1 cellular context compared by ENCODE assay signal in the genomic region with DNA sequence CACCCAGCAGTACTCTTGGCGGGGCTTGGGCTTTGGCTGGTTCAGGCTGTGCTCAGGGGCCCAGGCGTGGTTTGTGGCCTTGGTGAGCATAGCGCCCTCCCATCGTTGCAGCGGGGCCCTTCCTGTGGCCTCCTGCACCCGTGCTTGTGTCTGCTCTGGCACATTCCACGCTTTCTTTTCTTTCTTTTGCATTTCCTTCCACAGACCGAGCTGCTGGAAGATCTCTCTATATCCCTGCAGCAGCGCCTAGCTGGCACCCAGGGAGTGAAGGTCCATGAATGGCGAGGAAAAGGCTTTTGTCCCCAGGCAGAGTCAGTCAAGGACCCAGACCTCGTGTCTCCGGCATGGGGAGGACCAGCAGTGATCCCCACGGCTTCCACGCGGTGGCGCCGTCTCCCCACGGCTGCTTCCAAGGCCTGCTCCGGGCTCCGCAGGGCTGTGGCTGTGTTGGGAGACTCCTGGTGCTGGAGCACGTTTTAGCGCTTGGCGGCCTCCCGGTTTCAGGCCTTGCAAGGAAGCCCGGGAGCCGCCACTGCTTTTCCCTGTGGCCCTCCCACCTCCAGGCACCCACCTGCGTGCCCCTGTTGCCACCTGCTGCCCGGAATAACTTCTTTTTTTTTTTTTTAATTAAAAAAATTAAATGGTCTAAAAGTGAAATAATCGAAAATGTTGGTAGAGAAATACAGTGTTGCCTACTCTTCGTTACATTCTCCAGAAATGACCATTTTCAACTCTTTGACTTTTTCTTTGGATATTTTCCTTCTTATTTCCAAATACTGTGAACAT.
TF ChIP-seq lines count a peak whose summit lies in the region.

No MANE protein-coding gene starts in this region.

TF ChIP-seq in K562, 482 proteins besides CTCF, POLR2A, EP300 and RAD21 (continued from another document and continues in another):
- TF ChIP-seq, protein P1, sequence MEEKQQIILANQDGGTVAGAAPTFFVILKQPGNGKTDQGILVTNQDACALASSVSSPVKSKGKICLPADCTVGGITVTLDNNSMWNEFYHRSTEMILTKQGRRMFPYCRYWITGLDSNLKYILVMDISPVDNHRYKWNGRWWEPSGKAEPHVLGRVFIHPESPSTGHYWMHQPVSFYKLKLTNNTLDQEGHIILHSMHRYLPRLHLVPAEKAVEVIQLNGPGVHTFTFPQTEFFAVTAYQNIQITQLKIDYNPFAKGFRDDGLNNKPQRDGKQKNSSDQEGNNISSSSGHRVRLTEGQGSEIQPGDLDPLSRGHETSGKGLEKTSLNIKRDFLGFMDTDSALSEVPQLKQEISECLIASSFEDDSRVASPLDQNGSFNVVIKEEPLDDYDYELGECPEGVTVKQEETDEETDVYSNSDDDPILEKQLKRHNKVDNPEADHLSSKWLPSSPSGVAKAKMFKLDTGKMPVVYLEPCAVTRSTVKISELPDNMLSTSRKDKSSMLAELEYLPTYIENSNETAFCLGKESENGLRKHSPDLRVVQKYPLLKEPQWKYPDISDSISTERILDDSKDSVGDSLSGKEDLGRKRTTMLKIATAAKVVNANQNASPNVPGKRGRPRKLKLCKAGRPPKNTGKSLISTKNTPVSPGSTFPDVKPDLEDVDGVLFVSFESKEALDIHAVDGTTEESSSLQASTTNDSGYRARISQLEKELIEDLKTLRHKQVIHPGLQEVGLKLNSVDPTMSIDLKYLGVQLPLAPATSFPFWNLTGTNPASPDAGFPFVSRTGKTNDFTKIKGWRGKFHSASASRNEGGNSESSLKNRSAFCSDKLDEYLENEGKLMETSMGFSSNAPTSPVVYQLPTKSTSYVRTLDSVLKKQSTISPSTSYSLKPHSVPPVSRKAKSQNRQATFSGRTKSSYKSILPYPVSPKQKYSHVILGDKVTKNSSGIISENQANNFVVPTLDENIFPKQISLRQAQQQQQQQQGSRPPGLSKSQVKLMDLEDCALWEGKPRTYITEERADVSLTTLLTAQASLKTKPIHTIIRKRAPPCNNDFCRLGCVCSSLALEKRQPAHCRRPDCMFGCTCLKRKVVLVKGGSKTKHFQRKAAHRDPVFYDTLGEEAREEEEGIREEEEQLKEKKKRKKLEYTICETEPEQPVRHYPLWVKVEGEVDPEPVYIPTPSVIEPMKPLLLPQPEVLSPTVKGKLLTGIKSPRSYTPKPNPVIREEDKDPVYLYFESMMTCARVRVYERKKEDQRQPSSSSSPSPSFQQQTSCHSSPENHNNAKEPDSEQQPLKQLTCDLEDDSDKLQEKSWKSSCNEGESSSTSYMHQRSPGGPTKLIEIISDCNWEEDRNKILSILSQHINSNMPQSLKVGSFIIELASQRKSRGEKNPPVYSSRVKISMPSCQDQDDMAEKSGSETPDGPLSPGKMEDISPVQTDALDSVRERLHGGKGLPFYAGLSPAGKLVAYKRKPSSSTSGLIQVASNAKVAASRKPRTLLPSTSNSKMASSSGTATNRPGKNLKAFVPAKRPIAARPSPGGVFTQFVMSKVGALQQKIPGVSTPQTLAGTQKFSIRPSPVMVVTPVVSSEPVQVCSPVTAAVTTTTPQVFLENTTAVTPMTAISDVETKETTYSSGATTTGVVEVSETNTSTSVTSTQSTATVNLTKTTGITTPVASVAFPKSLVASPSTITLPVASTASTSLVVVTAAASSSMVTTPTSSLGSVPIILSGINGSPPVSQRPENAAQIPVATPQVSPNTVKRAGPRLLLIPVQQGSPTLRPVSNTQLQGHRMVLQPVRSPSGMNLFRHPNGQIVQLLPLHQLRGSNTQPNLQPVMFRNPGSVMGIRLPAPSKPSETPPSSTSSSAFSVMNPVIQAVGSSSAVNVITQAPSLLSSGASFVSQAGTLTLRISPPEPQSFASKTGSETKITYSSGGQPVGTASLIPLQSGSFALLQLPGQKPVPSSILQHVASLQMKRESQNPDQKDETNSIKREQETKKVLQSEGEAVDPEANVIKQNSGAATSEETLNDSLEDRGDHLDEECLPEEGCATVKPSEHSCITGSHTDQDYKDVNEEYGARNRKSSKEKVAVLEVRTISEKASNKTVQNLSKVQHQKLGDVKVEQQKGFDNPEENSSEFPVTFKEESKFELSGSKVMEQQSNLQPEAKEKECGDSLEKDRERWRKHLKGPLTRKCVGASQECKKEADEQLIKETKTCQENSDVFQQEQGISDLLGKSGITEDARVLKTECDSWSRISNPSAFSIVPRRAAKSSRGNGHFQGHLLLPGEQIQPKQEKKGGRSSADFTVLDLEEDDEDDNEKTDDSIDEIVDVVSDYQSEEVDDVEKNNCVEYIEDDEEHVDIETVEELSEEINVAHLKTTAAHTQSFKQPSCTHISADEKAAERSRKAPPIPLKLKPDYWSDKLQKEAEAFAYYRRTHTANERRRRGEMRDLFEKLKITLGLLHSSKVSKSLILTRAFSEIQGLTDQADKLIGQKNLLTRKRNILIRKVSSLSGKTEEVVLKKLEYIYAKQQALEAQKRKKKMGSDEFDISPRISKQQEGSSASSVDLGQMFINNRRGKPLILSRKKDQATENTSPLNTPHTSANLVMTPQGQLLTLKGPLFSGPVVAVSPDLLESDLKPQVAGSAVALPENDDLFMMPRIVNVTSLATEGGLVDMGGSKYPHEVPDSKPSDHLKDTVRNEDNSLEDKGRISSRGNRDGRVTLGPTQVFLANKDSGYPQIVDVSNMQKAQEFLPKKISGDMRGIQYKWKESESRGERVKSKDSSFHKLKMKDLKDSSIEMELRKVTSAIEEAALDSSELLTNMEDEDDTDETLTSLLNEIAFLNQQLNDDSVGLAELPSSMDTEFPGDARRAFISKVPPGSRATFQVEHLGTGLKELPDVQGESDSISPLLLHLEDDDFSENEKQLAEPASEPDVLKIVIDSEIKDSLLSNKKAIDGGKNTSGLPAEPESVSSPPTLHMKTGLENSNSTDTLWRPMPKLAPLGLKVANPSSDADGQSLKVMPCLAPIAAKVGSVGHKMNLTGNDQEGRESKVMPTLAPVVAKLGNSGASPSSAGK (IDR thresholded peaks at IDR 0.05): peak; percentile 83
- TF ChIP-seq ZZZ3 (IDR thresholded peaks at IDR 0.05) (no peak), STAG1 (CRISPR knock-in tag; IDR thresholded peaks at IDR 0.05; ENCODE audit: borderline replicate concordance) (peak; percentile 68; the same call in 1 of the 2 replicates), ZFPM2 (CRISPR knock-in tag; IDR thresholded peaks at IDR 0.05) (no peak), CREM (IDR thresholded peaks at IDR 0.05; ENCODE audit: low read depth) (peak; percentile 34; the same call in 1 of the 2 replicates), L3MBTL2 (IDR thresholded peaks at IDR 0.05) (peak; percentile 69; the same call in 1 of the 2 replicates), ZBTB33 (CRISPR knock-in tag; IDR thresholded peaks at IDR 0.05) (peak; percentile 88), MYC (IDR thresholded peaks at IDR 0.05; ENCODE audit: low read depth, low read length) (peak; percentile 85; the same call in 1 of the 2 replicates), MYC (CRISPR knock-in tag; IDR thresholded peaks at IDR 0.05; ENCODE audit: borderline replicate concordance, low read depth) (no peak), MXD1 (CRISPR knock-in tag; IDR thresholded peaks at IDR 0.05; ENCODE audit: borderline replicate concordance, poor library complexity, severe bottlenecking) (no peak), NEUROD1 (IDR thresholded peaks at IDR 0.05; ENCODE audit: borderline replicate concordance, low read depth, low read length, partially characterized antibody) (no peak), ZKSCAN8 (CRISPR knock-in tag; IDR thresholded peaks at IDR 0.05) (no peak), ZMIZ1 (IDR thresholded peaks at IDR 0.05; ENCODE audit: low read depth in 2 of 2, low read length in 2 of 2) (no peak), HEY1 (CRISPR knock-in tag; IDR thresholded peaks at IDR 0.05; ENCODE audit: borderline replicate concordance) (no peak), POLR2G (IDR thresholded peaks at IDR 0.05; ENCODE audit: low read depth, low read length) (no peak), HDAC2 (IDR thresholded peaks at IDR 0.05) (no peak), FUS (optimal IDR thresholded peaks at IDR 0.05; ENCODE audit: low read depth, low read length) (no peak), MCM7 (IDR thresholded peaks at IDR 0.05) (no peak), BHLHE40 (IDR thresholded peaks at IDR 0.05; ENCODE audit: low read length) (peak; percentile 68)
- TF ChIP-seq, protein P2, sequence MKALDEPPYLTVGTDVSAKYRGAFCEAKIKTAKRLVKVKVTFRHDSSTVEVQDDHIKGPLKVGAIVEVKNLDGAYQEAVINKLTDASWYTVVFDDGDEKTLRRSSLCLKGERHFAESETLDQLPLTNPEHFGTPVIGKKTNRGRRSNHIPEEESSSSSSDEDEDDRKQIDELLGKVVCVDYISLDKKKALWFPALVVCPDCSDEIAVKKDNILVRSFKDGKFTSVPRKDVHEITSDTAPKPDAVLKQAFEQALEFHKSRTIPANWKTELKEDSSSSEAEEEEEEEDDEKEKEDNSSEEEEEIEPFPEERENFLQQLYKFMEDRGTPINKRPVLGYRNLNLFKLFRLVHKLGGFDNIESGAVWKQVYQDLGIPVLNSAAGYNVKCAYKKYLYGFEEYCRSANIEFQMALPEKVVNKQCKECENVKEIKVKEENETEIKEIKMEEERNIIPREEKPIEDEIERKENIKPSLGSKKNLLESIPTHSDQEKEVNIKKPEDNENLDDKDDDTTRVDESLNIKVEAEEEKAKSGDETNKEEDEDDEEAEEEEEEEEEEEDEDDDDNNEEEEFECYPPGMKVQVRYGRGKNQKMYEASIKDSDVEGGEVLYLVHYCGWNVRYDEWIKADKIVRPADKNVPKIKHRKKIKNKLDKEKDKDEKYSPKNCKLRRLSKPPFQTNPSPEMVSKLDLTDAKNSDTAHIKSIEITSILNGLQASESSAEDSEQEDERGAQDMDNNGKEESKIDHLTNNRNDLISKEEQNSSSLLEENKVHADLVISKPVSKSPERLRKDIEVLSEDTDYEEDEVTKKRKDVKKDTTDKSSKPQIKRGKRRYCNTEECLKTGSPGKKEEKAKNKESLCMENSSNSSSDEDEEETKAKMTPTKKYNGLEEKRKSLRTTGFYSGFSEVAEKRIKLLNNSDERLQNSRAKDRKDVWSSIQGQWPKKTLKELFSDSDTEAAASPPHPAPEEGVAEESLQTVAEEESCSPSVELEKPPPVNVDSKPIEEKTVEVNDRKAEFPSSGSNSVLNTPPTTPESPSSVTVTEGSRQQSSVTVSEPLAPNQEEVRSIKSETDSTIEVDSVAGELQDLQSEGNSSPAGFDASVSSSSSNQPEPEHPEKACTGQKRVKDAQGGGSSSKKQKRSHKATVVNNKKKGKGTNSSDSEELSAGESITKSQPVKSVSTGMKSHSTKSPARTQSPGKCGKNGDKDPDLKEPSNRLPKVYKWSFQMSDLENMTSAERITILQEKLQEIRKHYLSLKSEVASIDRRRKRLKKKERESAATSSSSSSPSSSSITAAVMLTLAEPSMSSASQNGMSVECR (CRISPR knock-in tag; IDR thresholded peaks at IDR 0.05): no peak
- TF ChIP-seq, protein P3, sequence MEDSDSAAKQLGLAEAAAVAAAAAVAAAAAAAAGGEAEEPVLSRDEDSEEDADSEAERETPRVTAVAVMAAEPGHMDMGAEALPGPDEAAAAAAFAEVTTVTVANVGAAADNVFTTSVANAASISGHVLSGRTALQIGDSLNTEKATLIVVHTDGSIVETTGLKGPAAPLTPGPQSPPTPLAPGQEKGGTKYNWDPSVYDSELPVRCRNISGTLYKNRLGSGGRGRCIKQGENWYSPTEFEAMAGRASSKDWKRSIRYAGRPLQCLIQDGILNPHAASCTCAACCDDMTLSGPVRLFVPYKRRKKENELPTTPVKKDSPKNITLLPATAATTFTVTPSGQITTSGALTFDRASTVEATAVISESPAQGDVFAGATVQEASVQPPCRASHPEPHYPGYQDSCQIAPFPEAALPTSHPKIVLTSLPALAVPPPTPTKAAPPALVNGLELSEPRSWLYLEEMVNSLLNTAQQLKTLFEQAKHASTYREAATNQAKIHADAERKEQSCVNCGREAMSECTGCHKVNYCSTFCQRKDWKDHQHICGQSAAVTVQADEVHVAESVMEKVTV (CRISPR knock-in tag; IDR thresholded peaks at IDR 0.05): peak; percentile 83
- TF ChIP-seq, protein P4, sequence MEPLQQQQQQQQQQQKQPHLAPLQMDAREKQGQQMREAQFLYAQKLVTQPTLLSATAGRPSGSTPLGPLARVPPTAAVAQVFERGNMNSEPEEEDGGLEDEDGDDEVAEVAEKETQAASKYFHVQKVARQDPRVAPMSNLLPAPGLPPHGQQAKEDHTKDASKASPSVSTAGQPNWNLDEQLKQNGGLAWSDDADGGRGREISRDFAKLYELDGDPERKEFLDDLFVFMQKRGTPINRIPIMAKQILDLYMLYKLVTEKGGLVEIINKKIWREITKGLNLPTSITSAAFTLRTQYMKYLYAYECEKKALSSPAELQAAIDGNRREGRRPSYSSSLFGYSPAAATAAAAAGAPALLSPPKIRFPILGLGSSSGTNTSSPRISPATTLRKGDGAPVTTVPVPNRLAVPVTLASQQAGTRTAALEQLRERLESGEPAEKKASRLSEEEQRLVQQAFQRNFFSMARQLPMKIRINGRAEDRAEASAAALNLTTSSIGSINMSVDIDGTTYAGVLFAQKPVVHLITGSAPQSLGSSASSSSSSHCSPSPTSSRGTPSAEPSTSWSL (CRISPR knock-in tag; IDR thresholded peaks at IDR 0.05; ENCODE audit: borderline replicate concordance): no peak
